In the genomic region with DNA sequence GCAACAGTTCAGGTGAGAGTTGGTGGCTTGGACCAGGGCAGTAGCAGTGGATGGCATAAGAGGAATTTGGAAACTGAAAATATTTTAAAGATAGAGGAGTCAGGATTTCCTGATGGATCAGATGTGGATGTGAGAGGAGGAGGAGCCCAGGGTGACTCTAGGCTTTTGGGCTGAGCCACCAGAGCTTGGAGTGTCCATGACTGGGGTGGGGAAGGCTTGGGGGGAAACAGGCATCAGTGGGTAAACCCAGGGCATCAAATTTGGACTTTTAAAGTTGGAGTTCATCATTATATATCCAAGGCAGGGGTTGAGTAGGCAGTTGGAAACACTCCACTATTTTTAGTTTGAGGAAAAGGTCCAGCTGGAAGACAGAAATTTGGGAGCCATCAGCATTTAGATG, we compare ENCODE assay signal across 4 cellular contexts. TPM values are rescaled to one million over a fixed set of nuclear protein-coding genes. Genes with fewer than 3 reads are reported as not detected.
"Had no signal": no experiment of that assay in that cellular context is flagged by ENCODE, and none has a peak within 500 bp of the region (broad histone marks: within the 10 kb centered on the region; RNA-seq: fewer than 3 reads in every experiment).

No MANE protein-coding gene starts in this region.

- H3K4me3 ChIP-seq: GM12878 had no signal

- ATAC-seq: GM12878 had no signal

- DNase-seq: GDM1, GF-D8 had no signal

RNA-seq across cellular contexts. Expression of a gene that starts 27.3 kb away (rescaled TPM):
- total RNA-seq: G401, GM12878 had no signal
